ENCODE assay signal across 9 cellular contexts in the genomic region with DNA sequence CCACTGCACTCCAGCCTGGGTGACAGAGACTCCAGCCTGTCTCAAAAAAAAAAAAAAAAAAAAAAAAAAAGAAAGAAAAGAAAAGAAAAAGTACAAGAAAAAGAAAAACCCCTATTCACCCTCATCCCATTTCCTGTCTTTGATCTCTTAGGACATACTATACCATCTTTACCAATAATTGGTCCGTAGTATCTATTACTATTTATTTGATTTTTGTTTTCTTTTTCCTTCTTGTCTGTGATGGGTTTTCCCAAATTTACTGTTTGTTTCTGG. TPM values are rescaled to one million over a fixed set of nuclear protein-coding genes. Genes with fewer than 3 reads are reported as not detected.
A peak's percentile ranks its signal among the peaks of the same experiment; 100 is the strongest.
DNase-seq lines count a peak whose midpoint lies in the region; ATAC-seq, FAIRE-seq and TF ChIP-seq lines count a peak whose summit lies in the region.
"Had no signal": no experiment of that assay in that cellular context is flagged by ENCODE, and none has a peak within 500 bp of the region (broad histone marks: within the 10 kb centered on the region; RNA-seq: fewer than 3 reads in every experiment).

No MANE protein-coding gene starts in this region.

- POLR2A ChIA-PET in A549 (lab: Yijun Ruan, JAX): interaction anchor here (0.7 to 1.6 kb wide), 2 partner anchors 42 to 117 kb away, joined by 3 to 10 read pairs; a partner anchor contains a TSS
- POLR2A ChIA-PET in HEK293 (lab: Yijun Ruan, JAX): no interaction called here
- POLR2A ChIA-PET in activated naive CD8-positive, alpha-beta T cell treated with anti-CD3 and anti-CD28 coated beads, Interleukin-2, amount 10 ng/mL, durations not matched to agents 7 days and 5 days (lab: Charles Lee): interaction anchor here (0.6 kb wide), 1 partner anchor 288 kb away, joined by 3 read pairs; no protein-coding TSS in a partner anchor

- H3K4me2 ChIP-seq in A549: peak overlapping the region; percentile 90

- TF ChIP-seq CTCF in A549 (IDR thresholded peaks at IDR 0.05): no peak
- TF ChIP-seq CTCF in HEK293 (tag by site-specific recombination; IDR thresholded peaks at IDR 0.05): no peak

- H3K9me3 ChIP-seq in A549: no peaks in the 10 kb centered on the region
- H3K9me3 ChIP-seq in HEK293 (ENCODE audit: control insufficient read depth, insufficient read depth, low read depth, low read length): no peaks in the 10 kb centered on the region
- H3K9me3 ChIP-seq: body of pancreas had no signal

- no peak for TF ChIP-seq POLR2A in A549 (IDR thresholded peaks at IDR 0.05; ENCODE audit: low read length)

- TF ChIP-seq EP300 in A549 (IDR thresholded peaks at IDR 0.05): no peak

- H3K36me3 Mint-ChIP-seq in activated naive CD8-positive, alpha-beta T cell treated with anti-CD3 and anti-CD28 coated beads, Interleukin-2, amount 10 ng/mL, durations not matched to agents 7 days and 5 days: no peaks in the 10 kb centered on the region
- H3K36me3 Mint-ChIP-seq in naive B cell: no peaks in the 10 kb centered on the region

- DNase-seq in A549 (ENCODE audit: low read depth in 1 of 2, low spot score in 1 of 2): no peak
- DNase-seq in activated naive CD8-positive, alpha-beta T cell treated with anti-CD3 and anti-CD28 coated beads, Interleukin-2, amount 10 ng/mL, durations not matched to agents 7 days and 5 days: no peak
- no peak for DNase-seq in naive B cell
- DNase-seq in OCI-M2 (lab: John Stamatoyannopoulos, UW; ENCODE audit: unreplicated experiment): no peak
- DNase-seq in left lobe of liver (ENCODE audit: low spot score): no peak
- no peak for DNase-seq in nucleus accumbens (lab: John Stamatoyannopoulos, UW)

- peaks cover 14% of the 10 kb centered on the region for H3K27me3 Mint-ChIP-seq in activated naive CD8-positive, alpha-beta T cell treated with anti-CD3 and anti-CD28 coated beads, Interleukin-2, amount 10 ng/mL, durations not matched to agents 7 days and 5 days
- H3K27me3 Mint-ChIP-seq in naive B cell: peaks cover 0 to 2% (median 0%) of the 10 kb centered on the region in 3 donors

- H3K27ac Mint-ChIP-seq in activated naive CD8-positive, alpha-beta T cell treated with anti-CD3 and anti-CD28 coated beads, Interleukin-2, amount 10 ng/mL, durations not matched to agents 7 days and 5 days: no peak overlapping the region
- peak overlapping the region; percentile 96 to 98 (median 97) for H3K27ac Mint-ChIP-seq in naive B cell

- H3K4me1 Mint-ChIP-seq in activated naive CD8-positive, alpha-beta T cell treated with anti-CD3 and anti-CD28 coated beads, Interleukin-2, amount 10 ng/mL, durations not matched to agents 7 days and 5 days: peaks cover 32% of the 10 kb centered on the region
- H3K4me1 Mint-ChIP-seq in naive B cell: peaks cover 47 to 54% (median 51%) of the 10 kb centered on the region in 3 donors

- no peaks in the 10 kb centered on the region for H3K36me3 ChIP-seq in HEK293 (ENCODE audit: control insufficient read depth in 2 of 2, insufficient read depth in 1 of 2, low read length in 2 of 2)

- peak overlapping the region in 1 of 2 experiments; percentile 73; a peak in 3 of 6 replicates for H3K27ac ChIP-seq in A549
- H3K27ac ChIP-seq in HEK293 (ENCODE audit: extremely low read depth, low read depth, low read length): no peak overlapping the region

- H3K4me3 Mint-ChIP-seq in activated naive CD8-positive, alpha-beta T cell treated with anti-CD3 and anti-CD28 coated beads, Interleukin-2, amount 10 ng/mL, durations not matched to agents 7 days and 5 days: peak overlapping the region; percentile 71
- peak overlapping the region; percentile 93 to 100 (median 98) for H3K4me3 Mint-ChIP-seq in naive B cell

- H3K4me3 ChIP-seq in A549 (peak overlapping the region; percentile 59), HEK293 (ENCODE audit: low read depth, low read length) (no peak overlapping the region)

- ATAC-seq in A549 (no peak), naive B cell (ENCODE audit: low read depth in 2 of 2) (no peak), GM21528 (IDR thresholded peaks at IDR 0.05; ENCODE audit: low FRiP score, unreplicated experiment) (no peak), left lobe of liver (no peak)
- ATAC-seq in activated naive CD8-positive, alpha-beta T cell treated with anti-CD3 and anti-CD28 coated beads, Interleukin-2, amount 10 ng/mL, durations not matched to agents 7 days and 5 days (ENCODE audit: low read depth): no peak

- 2% methylated on average over 1 of the region's 1 CpG for WGBS in A549 (ENCODE audit: missing lambda C conversion rate)

- H3K4me1 ChIP-seq in A549 (peaks cover 16% of the 10 kb centered on the region), HEK293 (ENCODE audit: control insufficient read depth, insufficient read depth, low read length) (no peaks in the 10 kb centered on the region)

- no peak for FAIRE-seq in A549 (lab: Jason Lieb, UNC)

- no peaks in the 10 kb centered on the region for H3K9me3 Mint-ChIP-seq in activated naive CD8-positive, alpha-beta T cell treated with anti-CD3 and anti-CD28 coated beads, Interleukin-2, amount 10 ng/mL, durations not matched to agents 7 days and 5 days
- peaks cover 0 to 5% (median 0%) of the 10 kb centered on the region in 7 donors for H3K9me3 Mint-ChIP-seq in naive B cell

- TF ChIP-seq RAD21 in A549 (conservative IDR thresholded peaks at IDR 0.05 in 1 of 2, IDR thresholded peaks at IDR 0.05 in 1 of 2): no peak

- CTCF ChIA-PET in A549 (lab: Yijun Ruan, JAX) (interaction anchor here (1.0 to 4.7 kb wide), 6 partner anchors 15 to 85 kb away, joined by 3 to 36 read pairs (median 8); no protein-coding TSS in a partner anchor), HEK293 (lab: Yijun Ruan, JAX) (interaction anchor here (1.0 kb wide), 1 partner anchor 19 kb away, joined by 3 read pairs; no protein-coding TSS in a partner anchor)

TF ChIP-seq in A549, 52 proteins besides CTCF, POLR2A, EP300 and RAD21:
- TF ChIP-seq RARB (CRISPR knock-in tag; IDR thresholded peaks at IDR 0.05) (no peak), ZC3H11A (IDR thresholded peaks at IDR 0.05) (no peak), KDM5A (IDR thresholded peaks at IDR 0.05) (no peak), SMC3 (IDR thresholded peaks at IDR 0.05) (no peak), RFX5 (IDR thresholded peaks at IDR 0.05) (no peak)

TF ChIP-seq in HEK293, 187 proteins besides CTCF, POLR2A, EP300 and RAD21:
- no peak for TF ChIP-seq ZNF473 (tag by site-specific recombination; IDR thresholded peaks at IDR 0.05)
- TF ChIP-seq, protein P1, sequence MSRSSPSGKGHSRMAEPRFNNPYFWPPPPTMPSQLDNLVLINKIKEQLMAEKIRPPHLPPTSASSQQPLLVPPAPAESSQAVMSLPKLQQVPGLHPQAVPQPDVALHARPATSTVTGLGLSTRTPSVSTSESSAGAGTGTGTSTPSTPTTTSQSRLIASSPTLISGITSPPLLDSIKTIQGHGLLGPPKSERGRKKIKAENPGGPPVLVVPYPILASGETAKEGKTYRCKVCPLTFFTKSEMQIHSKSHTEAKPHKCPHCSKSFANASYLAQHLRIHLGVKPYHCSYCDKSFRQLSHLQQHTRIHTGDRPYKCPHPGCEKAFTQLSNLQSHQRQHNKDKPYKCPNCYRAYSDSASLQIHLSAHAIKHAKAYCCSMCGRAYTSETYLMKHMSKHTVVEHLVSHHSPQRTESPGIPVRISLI (tag by site-specific recombination; IDR thresholded peaks at IDR 0.05): 0 out of 2 replicates have a peak, but pooled peaks have one; percentile 58

RNA-seq across cellular contexts. Expression of a gene that starts 41.6 kb away (rescaled TPM):
- polyA plus RNA-seq in A549 (2011; rRNA removed) (186 and 214 TPM in 2 replicates), A549 (2017; fragmentation: RNase III; extraction: RNeasy Plus Mini Kit Qiagen cat#74134 plus additional on column Dnase treatment) (161 to 175 TPM (median 174 TPM) in 3 replicates), naive B cell (ENCODE audit: low read depth in 6 of 6) (100 to 1,000 TPM in 1 of 6 donors, 10 to 100 TPM in 5; 66.3 to 102 (median 78.2) TPM)
- polyA plus RNA-seq in A549 (2012; cell fraction: cytosol; rRNA removed): 122 and 129 TPM in 2 replicates
- polyA plus RNA-seq in A549 (2012; cell fraction: nucleus; rRNA removed): 181 and 186 TPM in 2 replicates
- 131 and 157 TPM in 2 replicates for polyA minus RNA-seq in A549 (2011; rRNA and poly(A)+ RNA removed)
- 10 to 100 TPM; 56.6 to 56.8 TPM for total RNA-seq in activated naive CD8-positive, alpha-beta T cell treated with anti-CD3 and anti-CD28 coated beads, Interleukin-2, amount 10 ng/mL, durations not matched to agents 7 days and 5 days
- 266 TPM for total RNA-seq in left lobe of liver
